ENCODE assay signal across 13 cellular contexts in the genomic region with DNA sequence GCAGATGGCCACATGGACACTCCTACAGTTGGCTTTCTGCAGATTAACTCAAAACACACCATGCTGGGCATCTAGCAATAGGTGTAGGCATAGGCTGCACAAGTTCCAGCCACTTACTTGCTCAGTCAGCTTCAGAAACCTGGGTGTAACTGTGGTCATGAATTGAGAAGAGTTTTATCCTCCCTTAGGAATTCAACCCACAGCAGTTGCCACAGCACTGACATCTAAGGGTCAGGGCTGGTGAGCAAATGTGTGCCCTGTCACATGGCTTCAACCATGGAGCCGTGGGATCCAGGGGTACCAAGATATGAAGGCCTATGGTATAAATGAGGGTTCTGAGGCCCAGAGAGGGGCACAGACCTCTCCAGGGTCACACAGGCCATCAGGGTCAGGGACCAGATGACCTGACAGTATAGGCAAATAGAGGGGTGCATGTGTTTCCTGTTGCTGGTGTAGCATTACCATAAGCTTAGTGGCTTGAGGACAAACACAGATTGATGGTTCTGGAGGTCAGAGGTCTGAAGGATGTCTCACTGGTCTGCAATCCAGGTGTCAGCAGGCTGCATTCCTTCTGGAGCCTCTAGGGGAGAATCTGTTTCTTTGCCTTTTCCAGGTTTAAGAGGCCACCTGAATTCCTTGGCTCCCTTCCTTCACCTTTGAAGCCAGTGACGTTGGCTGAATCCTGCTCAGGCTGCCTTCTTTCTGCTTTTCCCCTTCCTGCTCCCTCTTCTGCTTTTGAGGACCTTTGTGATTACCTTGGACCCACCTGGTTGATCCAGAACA. TPM values are rescaled to one million over a fixed set of nuclear protein-coding genes. Genes with fewer than 3 reads are reported as not detected.
DNase-seq lines count a peak whose midpoint lies in the region; ATAC-seq and TF ChIP-seq lines count a peak whose summit lies in the region.
"Had no signal": no experiment of that assay in that cellular context is flagged by ENCODE, and none has a peak within 500 bp of the region (broad histone marks: within the 10 kb centered on the region; RNA-seq: fewer than 3 reads in every experiment).

No MANE protein-coding gene starts in this region.

- ATAC-seq in gastrocnemius medialis (no peak), psoas muscle (no peak)
- ATAC-seq: activated CD4-positive, alpha-beta T cell treated with anti-CD3 and anti-CD28 coated beads for 36 hours had no signal

- WGBS in psoas muscle, 3 donors = 62 to 67% (median 64%) methylated on average over 2 of the region's 2 CpGs

- intact Hi-C loops in gastrocnemius medialis (cut with DNase I; ENCODE audit: low total_unique reads) = no loop called here
- intact Hi-C loops in psoas muscle (cut with DNase I) = no loop called here

- DNase-seq in ELF-1 (ENCODE audit: low read depth, low spot score) (peak; percentile 76), HCEC 1CT (peak; percentile 16), epithelial cell of prostate (ENCODE audit: low read depth, low spot score) (no peak), gastrocnemius medialis (no peak), psoas muscle (no peak), SW 1271 (lab: John Stamatoyannopoulos, UW) (no peak), GM10266 (ENCODE audit: extremely low spot score) (no peak), GM13976 (ENCODE audit: low spot score) (no peak)
- DNase-seq: activated CD4-positive, alpha-beta T cell treated with anti-CD3 and anti-CD28 coated beads for 36 hours; effector CD4-positive, alpha-beta T cell; stimulated activated CD4-positive, alpha-beta T cell treated with anti-CD3 and anti-CD28 coated beads, Interleukin-2, amount 100 ng/mL, for 48 hours; tibial artery had no signal

- in situ Hi-C loops in gastrocnemius medialis (cut with MboI; ENCODE audit: low sequenced_read_pairs in 4 of 4) = no loop called here
- in situ Hi-C loops in GM13976 (cut with MboI; ENCODE audit: low sequenced_read_pairs, unreplicated experiment) = loop anchor here (5.0 kb wide), 1 partner anchor 182 kb away; no protein-coding TSS in a partner anchor

- H3K9me3 ChIP-seq in gastrocnemius medialis (no peaks in the 10 kb centered on the region), psoas muscle (no peaks in the 10 kb centered on the region)
- H3K9me3 ChIP-seq: tibial artery had no signal

- peak overlapping the region; percentile 56 for H3K27ac ChIP-seq in epithelial cell of prostate
- H3K27ac ChIP-seq in gastrocnemius medialis = peak overlapping the region; percentile 12 to 57 (median 52)
- H3K27ac ChIP-seq in psoas muscle = no peak overlapping the region
- H3K27ac ChIP-seq: neural progenitor cell had no signal

- H3K27me3 ChIP-seq in gastrocnemius medialis (no peaks in the 10 kb centered on the region), psoas muscle (ENCODE audit: insufficient read depth in 3 of 3, low read length in 2 of 3) (no peaks in the 10 kb centered on the region)
- H3K27me3 ChIP-seq: neural progenitor cell, tibial artery had no signal

- no peak overlapping the region for H3K4me3 ChIP-seq in gastrocnemius medialis
- H3K4me3 ChIP-seq in psoas muscle = no peak overlapping the region
- H3K4me3 ChIP-seq: neural progenitor cell, tibial artery had no signal

- H3K4me1 ChIP-seq in gastrocnemius medialis (peaks cover 0 to 18% of the 10 kb centered on the region in 2 donors), psoas muscle (peaks cover 9% of the 10 kb centered on the region)
- H3K4me1 ChIP-seq: neural progenitor cell had no signal

- no peaks in the 10 kb centered on the region for H3K36me3 ChIP-seq in gastrocnemius medialis
- peaks cover 0 to 14% of the 10 kb centered on the region in 2 donors for H3K36me3 ChIP-seq in psoas muscle (ENCODE audit: insufficient read depth in 1 of 2, low read depth in 1 of 2)
- H3K36me3 ChIP-seq: neural progenitor cell had no signal

- TF ChIP-seq POLR2A in gastrocnemius medialis (IDR thresholded peaks at IDR 0.05) = no peak

- TF ChIP-seq CTCF in gastrocnemius medialis (IDR thresholded peaks at IDR 0.05 in 4 of 5, conservative IDR thresholded peaks at IDR 0.05 in 1 of 5) = no peak
- no peak for TF ChIP-seq CTCF in psoas muscle (IDR thresholded peaks at IDR 0.05)
- TF ChIP-seq CTCF in GM10266 (IDR thresholded peaks at IDR 0.05; ENCODE audit: control insufficient read depth, insufficient read depth, low read depth, missing control alignments) = no peak
- no peak for TF ChIP-seq CTCF in GM13976 (IDR thresholded peaks at IDR 0.05; ENCODE audit: borderline replicate concordance, control extremely low read depth, extremely low read depth, insufficient read depth, missing control alignments)

RNA-seq across cellular contexts. Expression of a gene that starts 24.1 kb away (rescaled TPM):
- total RNA-seq in gastrocnemius medialis = 1 to 10 TPM; 1.4 to 4.3 (median 3.0) TPM
- 1 to 10 TPM; 1.3 to 3.5 (median 2.0) TPM for total RNA-seq in psoas muscle
- 1 to 10 TPM in 2 of 3 donors, under 1 TPM in 1; 0.86 to 3.3 (median 1.1) TPM for polyA plus RNA-seq in psoas muscle

RNA-seq across cellular contexts. Expression of a gene that starts 43.4 kb away (rescaled TPM):
- total RNA-seq in gastrocnemius medialis (1 to 10 TPM; 1.9 to 8.6 (median 5.5) TPM), psoas muscle (10 to 100 TPM in 2 of 4 donors, 1 to 10 TPM in 2; 2.3 to 32.0 (median 9.0) TPM)
- polyA plus RNA-seq in psoas muscle = 1 to 10 TPM; 2.4 to 4.6 (median 2.4) TPM

Comparison
In these comparisons a context has a peak if more than half of its experiments do, and no peak if none do; other contexts are left out.
1. DNase-seq: peak in ELF-1 (single experiment) and HCEC 1CT (single experiment); none in epithelial cell of prostate (single experiment), gastrocnemius medialis (0 of 2), psoas muscle (0 of 2), SW 1271 (0 of 2), GM10266 (single experiment) and GM13976 (single experiment).